Comparison of ENCODE assay signal across 26 cellular contexts in the genomic region with DNA sequence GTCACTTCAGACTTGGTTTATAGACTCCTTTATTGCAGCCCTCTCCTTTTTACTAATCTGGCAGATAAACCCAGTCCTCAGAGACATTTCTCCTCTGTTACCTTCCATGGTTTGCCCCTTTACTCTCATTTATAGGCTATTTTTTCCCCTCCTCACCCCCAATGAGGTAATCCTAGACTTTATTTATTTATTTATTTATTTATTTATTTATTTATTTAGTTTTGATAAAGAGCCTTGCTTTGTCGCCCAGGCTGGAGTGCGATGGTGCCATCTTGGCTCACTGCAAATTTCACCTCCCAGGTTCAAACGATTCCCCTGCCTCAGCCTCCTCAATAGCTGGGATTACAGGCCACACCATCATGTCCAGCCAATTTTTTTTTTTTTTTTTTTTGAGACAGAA.
"Had no signal": no experiment of that assay in that cellular context is flagged by ENCODE, and none has a peak within 500 bp of the region (broad histone marks: within the 10 kb centered on the region; RNA-seq: fewer than 3 reads in every experiment).

No MANE protein-coding gene starts in this region.

- ATAC-seq: esophagus mucosa; gastrocnemius medialis; heart left ventricle; left lung; left ventricle myocardium superior; lower lobe of right lung; mucosa of descending colon; naive thymus-derived CD8-positive, alpha-beta T cell had no signal

- H3K4me1 ChIP-seq: gastrocnemius medialis had no signal

- H3K36me3 Mint-ChIP-seq: immature natural killer cell; naive B cell; naive thymus-derived CD8-positive, alpha-beta T cell had no signal

- H3K4me3 ChIP-seq: coronary artery, dorsolateral prefrontal cortex, esophagus squamous epithelium, gastrocnemius medialis, heart left ventricle, hepatocyte, left lung, lower lobe of right lung, mucosa of descending colon had no signal

- H3K4me3 Mint-ChIP-seq: immature natural killer cell; mesothelial cell of epicardium; naive B cell; naive thymus-derived CD8-positive, alpha-beta T cell had no signal

- H3K9me3 ChIP-seq: esophagus squamous epithelium, gastrocnemius medialis, heart left ventricle, left lung, lower lobe of right lung, mucosa of descending colon had no signal

- H3K27me3 ChIP-seq: dorsolateral prefrontal cortex, esophagus squamous epithelium, gastrocnemius medialis, heart left ventricle, hepatocyte, left lung had no signal

- H3K27ac Mint-ChIP-seq: immature natural killer cell; mesothelial cell of epicardium; naive thymus-derived CD8-positive, alpha-beta T cell had no signal

- H3K27ac ChIP-seq: coronary artery, dorsolateral prefrontal cortex, epithelial cell of prostate, esophagus squamous epithelium, gastrocnemius medialis, heart left ventricle, hepatocyte, left lung, lower lobe of right lung had no signal

- H3K36me3 ChIP-seq: gastrocnemius medialis, heart left ventricle, left lung, lower lobe of right lung had no signal

- H3K4me1 Mint-ChIP-seq: immature natural killer cell; naive B cell; naive thymus-derived CD8-positive, alpha-beta T cell had no signal

- H3K9me3 Mint-ChIP-seq: immature natural killer cell; mesothelial cell of epicardium; naive B cell; naive thymus-derived CD8-positive, alpha-beta T cell had no signal

- DNase-seq: dermis blood vessel endothelial cell; dorsolateral prefrontal cortex; effector CD4-positive, alpha-beta T cell; effector memory CD4-positive, alpha-beta T cell; erythroblast; esophagus squamous epithelium; foreskin fibroblast; foreskin melanocyte; gastrocnemius medialis; heart left ventricle; hypothalamus; immature natural killer cell; kidney; kidney glomerular epithelial cell; left lung; left ventricle myocardium superior; lower lobe of right lung; mesenchymal stem cell; mucosa of descending colon; naive B cell; naive thymus-derived CD8-positive, alpha-beta T cell had no signal
